ENCODE assay signal across 15 cellular contexts in the genomic region with DNA sequence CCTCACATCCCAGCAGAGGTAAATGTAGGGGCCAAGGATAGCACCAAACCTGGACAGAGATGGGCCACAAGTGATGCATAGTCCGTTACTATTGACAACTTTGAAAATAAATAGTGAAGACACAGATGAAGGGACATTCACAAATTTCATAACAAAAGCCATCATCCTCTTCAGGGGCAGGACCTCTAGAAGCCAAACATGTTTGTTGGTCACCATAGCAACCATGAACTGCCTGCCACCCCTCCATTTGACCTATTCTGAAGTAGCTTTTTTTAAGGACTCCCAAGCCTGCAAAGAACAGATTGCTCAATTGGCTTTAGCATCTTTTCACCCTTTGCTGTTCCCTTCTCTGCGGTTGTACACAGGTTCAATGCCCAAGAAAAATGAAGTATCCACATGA. TPM values are rescaled to one million over a fixed set of nuclear protein-coding genes. Genes with fewer than 3 reads are reported as not detected.
DNase-seq lines count a peak whose midpoint lies in the region; ATAC-seq and TF ChIP-seq lines count a peak whose summit lies in the region.
"Had no signal": no experiment of that assay in that cellular context is flagged by ENCODE, and none has a peak within 500 bp of the region (broad histone marks: within the 10 kb centered on the region; RNA-seq: fewer than 3 reads in every experiment).

No MANE protein-coding gene starts in this region.

- H3K36me3 Mint-ChIP-seq in activated CD4-positive, alpha-beta T cell treated with anti-CD3 and anti-CD28 coated beads for 36 hours (ENCODE audit: low read depth): no peaks in the 10 kb centered on the region

- H3K4me3 ChIP-seq in KMS-11 (IDR thresholded peaks at IDR 0.05; ENCODE audit: insufficient read depth, low read depth, low read length): no peak overlapping the region
- H3K4me3 ChIP-seq: vagina had no signal

- H3K9me3 Mint-ChIP-seq in activated CD4-positive, alpha-beta T cell treated with anti-CD3 and anti-CD28 coated beads for 36 hours (ENCODE audit: low read depth): no peaks in the 10 kb centered on the region

- H4K20me1 ChIP-seq in KMS-11 (ENCODE audit: insufficient read depth): no peaks in the 10 kb centered on the region

- no peak overlapping the region for H3K9ac ChIP-seq in KMS-11

- no peaks in the 10 kb centered on the region for H3K36me3 ChIP-seq in KMS-11 (ENCODE audit: insufficient read depth)
- H3K36me3 ChIP-seq: vagina had no signal

- no peak for TF ChIP-seq POLR2A in erythroblast (IDR thresholded peaks at IDR 0.05; ENCODE audit: low read length)

- peaks cover 80% of the 10 kb centered on the region for H3K4me1 ChIP-seq in KMS-11 (ENCODE audit: low read depth, poor library complexity, severe bottlenecking)

- no peaks in the 10 kb centered on the region for H3K27me3 Mint-ChIP-seq in activated CD4-positive, alpha-beta T cell treated with anti-CD3 and anti-CD28 coated beads for 36 hours

- CTCF ChIA-PET in activated CD4-positive, alpha-beta T cell treated with anti-CD3 and anti-CD28 coated beads for 36 hours (lab: Charles Lee): no interaction called here

- H3K4me2 ChIP-seq in KMS-11: peak overlapping the region; percentile 81; the same call in 1 of the 2 replicates

- H2AFZ ChIP-seq in KMS-11 (ENCODE audit: low read depth): no peak overlapping the region

- no peak overlapping the region for H3K27ac ChIP-seq in KMS-11
- H3K27ac ChIP-seq: vagina had no signal

- TF ChIP-seq CTCF in KMS-11 (conservative IDR thresholded peaks at IDR 0.05; ENCODE audit: low read depth, low read length): no peak

- intact Hi-C loops in activated CD4-positive, alpha-beta T cell treated with anti-CD3 and anti-CD28 coated beads for 36 hours (cut with DNase I, micrococcal nuclease): loop anchor here in 1 of 2 experiments (5.0 kb wide), 1 partner anchor 1159 kb away; no protein-coding TSS in a partner anchor

- peaks cover 69% of the 10 kb centered on the region for H3K4me1 Mint-ChIP-seq in activated CD4-positive, alpha-beta T cell treated with anti-CD3 and anti-CD28 coated beads for 36 hours

- POLR2A ChIA-PET in activated CD4-positive, alpha-beta T cell treated with anti-CD3 and anti-CD28 coated beads for 36 hours (lab: Charles Lee): no interaction called here

- no peaks in the 10 kb centered on the region for H3K27me3 ChIP-seq in KMS-11 (ENCODE audit: insufficient read depth, low read depth)
- H3K27me3 ChIP-seq: vagina had no signal

- H3K79me2 ChIP-seq in KMS-11 (ENCODE audit: insufficient read depth, low read depth): no peaks in the 10 kb centered on the region

- H3K4me3 Mint-ChIP-seq in activated CD4-positive, alpha-beta T cell treated with anti-CD3 and anti-CD28 coated beads for 36 hours: no peak overlapping the region

- ATAC-seq in activated CD4-positive, alpha-beta T cell treated with anti-CD3 and anti-CD28 coated beads for 36 hours: no peak
- ATAC-seq in GM19023 (IDR thresholded peaks at IDR 0.05; ENCODE audit: unreplicated experiment): no peak

- no peak for DNase-seq in activated CD4-positive, alpha-beta T cell treated with anti-CD3 and anti-CD28 coated beads for 36 hours
- DNase-seq in activated CD4-positive, alpha-beta T cell treated with anti-CD3 and anti-CD28 coated beads, Interleukin-2, amount 50 U/mL, for 1 hour: no peak
- DNase-seq in erythroblast (lab: John Stamatoyannopoulos, UW): peak; percentile 18 to 60
- peak; percentile 75 for DNase-seq in renal cortical epithelial cell (ENCODE audit: low read depth)
- DNase-seq in activated CD4-positive, CD25-positive, alpha-beta regulatory T cell (lab: John Stamatoyannopoulos, UW): no peak
- no peak for DNase-seq in HT-29 (ENCODE audit: low spot score)
- DNase-seq: activated CD4-positive, alpha-beta T cell treated with anti-CD3 and anti-CD28 coated beads for 1 hour; activated effector memory CD4-positive, alpha-beta T cell treated with anti-CD3 and anti-CD28 coated beads, Interleukin-2, amount 50 U/mL, for 16 hours; hypothalamus; NCI-H1417 treated with DMSO at 0.1 percent for 48 hours; stimulated activated CD4-positive, alpha-beta T cell treated with anti-CD3 and anti-CD28 coated beads, Interleukin-1b, Interleukin-23, amount 100 ng/mL, for 48 hours had no signal

- H3K27ac Mint-ChIP-seq in activated CD4-positive, alpha-beta T cell treated with anti-CD3 and anti-CD28 coated beads for 36 hours: peak overlapping the region; percentile 26
- H3K27ac Mint-ChIP-seq: progenitor cell of endocrine pancreas had no signal

RNA-seq across cellular contexts. Expression of a gene that starts 35.7 kb away (rescaled TPM):
- 10 to 100 TPM; 12.7 to 13.6 TPM for total RNA-seq in activated CD4-positive, alpha-beta T cell treated with anti-CD3 and anti-CD28 coated beads for 36 hours
- total RNA-seq in renal cortical epithelial cell: 6.4 and 9.2 TPM in 2 replicates
- total RNA-seq in HT-29 (2014; rRNA removed; shearing (Covaris generic)): 2.6 and 3.6 TPM in 2 replicates

Comparison
In these comparisons a context has a peak if more than half of its experiments do, and no peak if none do; other contexts are left out.
1. DNase-seq: peak in erythroblast (2 of 2) and renal cortical epithelial cell (single experiment); none in activated CD4-positive, alpha-beta T cell treated with anti-CD3 and anti-CD28 coated beads for 36 hours (single experiment), activated CD4-positive, alpha-beta T cell treated with anti-CD3 and anti-CD28 coated beads, Interleukin-2, amount 50 U/mL, for 1 hour (single experiment), activated CD4-positive, CD25-positive, alpha-beta regulatory T cell (0 of 4) and HT-29 (single experiment).